ENCODE assay signal across 17 cellular contexts in genomic region chr1:77100870-77101269, GRCh38.
DNase-seq lines count a peak whose midpoint lies in the region; ATAC-seq and TF ChIP-seq lines count a peak whose summit lies in the region.
"Had no signal": no experiment of that assay in that cellular context is flagged by ENCODE, and none has a peak within 500 bp of the region (broad histone marks: within the 10 kb centered on the region; RNA-seq: fewer than 3 reads in every experiment).

No MANE protein-coding gene starts in this region.

- H3K9me3 Mint-ChIP-seq in MCF 10A (ENCODE audit: unreplicated experiment): no peaks in the 10 kb centered on the region

- no peaks in the 10 kb centered on the region for H3K36me3 Mint-ChIP-seq in MCF 10A (ENCODE audit: insufficient read depth, unreplicated experiment)

- H3K4me3 Mint-ChIP-seq in MCF 10A (ENCODE audit: unreplicated experiment): no peak overlapping the region

- CTCF ChIA-PET in MCF 10A (lab: Yijun Ruan, JAX): interaction anchor here (1.1 kb wide), 1 partner anchor 770 kb away, joined by 3 read pairs; no protein-coding TSS in a partner anchor

- TF ChIP-seq CTCF in MCF 10A (IDR thresholded peaks at IDR 0.05; ENCODE audit: unreplicated experiment) (no peak), breast epithelium (IDR thresholded peaks at IDR 0.05) (no peak), fibroblast of pulmonary artery (IDR thresholded peaks at IDR 0.05; ENCODE audit: low read length, missing control alignments) (no peak)

- no TSS peak for BruUV-seq in MCF 10A (replicated peaks; lab: Mats Ljungman, UMichigan)

- no peaks in the 10 kb centered on the region for H3K4me1 ChIP-seq in breast epithelium

- intact Hi-C loops in MCF 10A (cut with micrococcal nuclease): no loop called here
- intact Hi-C loops in breast epithelium (cut with DNase I; ENCODE audit: low total_unique reads): no loop called here

- H3K27me3 Mint-ChIP-seq in MCF 10A (ENCODE audit: insufficient read depth, unreplicated experiment): no peaks in the 10 kb centered on the region
- H3K27me3 Mint-ChIP-seq: IgD-negative memory B cell had no signal

- DNase-seq in MCF 10A (ENCODE audit: unreplicated experiment): no peak
- DNase-seq in breast epithelium (ENCODE audit: low spot score in 2 of 2): no peak
- DNase-seq in fibroblast of pulmonary artery (ENCODE audit: low read depth): peak; percentile 14
- DNase-seq in middle frontal gyrus (ENCODE audit: extremely low spot score, low spot score): no peak
- no peak for DNase-seq in NOMO-1 treated with DMSO at 0.1 percent for 48 hours (lab: John Stamatoyannopoulos, UW; ENCODE audit: unreplicated experiment)
- no peak for DNase-seq in T1000 (lab: John Stamatoyannopoulos, UW)
- no peak for DNase-seq in T-helper 2 cell
- DNase-seq: 8988T, C1 segment of cervical spinal cord, H7, Kasumi-1, NCI-H1105 treated with DMSO at 0.1 percent for 48 hours, NCI-H1694 treated with DMSO at 0.1 percent for 48 hours, NCI-H2107, PC-9 had no signal

- H3K27ac ChIP-seq in breast epithelium: no peak overlapping the region
- H3K27ac ChIP-seq: PC-9 had no signal

- peaks cover 11% of the 10 kb centered on the region for H3K4me1 Mint-ChIP-seq in MCF 10A (ENCODE audit: insufficient read depth, unreplicated experiment)

- H3K4me3 ChIP-seq in breast epithelium: no peak overlapping the region
- no peak overlapping the region for H3K4me3 ChIP-seq in fibroblast of pulmonary artery (replicated peaks; ENCODE audit: low read depth, low read length)
- H3K4me3 ChIP-seq: PC-9 had no signal

- H3K27ac Mint-ChIP-seq in MCF 10A (ENCODE audit: low read depth, unreplicated experiment): peak overlapping the region; percentile 53
- H3K27ac Mint-ChIP-seq: IgD-negative memory B cell had no signal

- POLR2A ChIA-PET in MCF 10A (lab: Yijun Ruan, JAX): no interaction called here

- ATAC-seq in SK-N-SH treated with all-trans-retinoic acid at 6 μM for 48 hours: no peak

- H3K36me3 ChIP-seq in breast epithelium: no peaks in the 10 kb centered on the region

- no peaks in the 10 kb centered on the region for H3K27me3 ChIP-seq in breast epithelium

- no peak for TF ChIP-seq POLR2A in breast epithelium (IDR thresholded peaks at IDR 0.05)

- no peaks in the 10 kb centered on the region for H3K9me3 ChIP-seq in breast epithelium

TF ChIP-seq in SK-N-SH treated with all-trans-retinoic acid at 6 μM for 48 hours, 23 proteins besides CTCF, POLR2A, EP300 and RAD21:
- TF ChIP-seq ZFP3 (CRISPR knock-in tag; IDR thresholded peaks at IDR 0.05) (no peak), ISL1 (CRISPR knock-in tag; IDR thresholded peaks at IDR 0.05) (peak; percentile 89)
